8 cellular contexts compared by ENCODE assay signal in genomic region chr16:29029168-29029994, GRCh38. TPM values are rescaled to one million over a fixed set of nuclear protein-coding genes. Genes with fewer than 3 reads are reported as not detected.
DNase-seq lines count a peak whose midpoint lies in the region; ATAC-seq and TF ChIP-seq lines count a peak whose summit lies in the region.

No MANE protein-coding gene starts in this region.

- no peak overlapping the region for H3K4me3 ChIP-seq in OCI-LY7 (ENCODE audit: low read depth, low read length, poor library complexity, severe bottlenecking)

- H3K9me3 ChIP-seq in OCI-LY7 (ENCODE audit: low read length), result no peaks in the 10 kb centered on the region

- POLR2A ChIA-PET in activated CD8-positive, alpha-beta T cell treated with anti-CD3 and anti-CD28 coated beads, Interleukin-2, amount 10 ng/mL, durations not matched to agents 7 days and 5 days (lab: Charles Lee), result interaction anchor here (0.8 to 3.2 kb wide), 10 partner anchors 9 to 55 kb away, joined by 3 to 15 read pairs (median 5); partner anchors contain the start of genes LAT and SPNS1
- POLR2A ChIA-PET in OCI-LY7 (lab: Charles Lee), result no interaction called here

- no peak overlapping the region for H2AFZ ChIP-seq in OCI-LY7 (ENCODE audit: low read length)

- H3K79me2 ChIP-seq in OCI-LY7 (ENCODE audit: insufficient read depth, low read depth, low read length), result no peaks in the 10 kb centered on the region

- no peaks in the 10 kb centered on the region for H3K9me2 ChIP-seq in OCI-LY7 (ENCODE audit: insufficient read depth, low read length)

- BruUV-seq in OCI-LY7 (replicated peaks; lab: Mats Ljungman, UMichigan), result no TSS peak

- H3K4me2 ChIP-seq in OCI-LY7 (ENCODE audit: low read length), result no peak overlapping the region

- no peaks in the 10 kb centered on the region for H3K36me3 ChIP-seq in OCI-LY7 (ENCODE audit: insufficient read depth, low read length)

- no peaks in the 10 kb centered on the region for H3K9me3 Mint-ChIP-seq in activated CD8-positive, alpha-beta T cell treated with anti-CD3 and anti-CD28 coated beads, Interleukin-2, amount 10 ng/mL, durations not matched to agents 7 days and 5 days (ENCODE audit: insufficient read depth)

- no peaks in the 10 kb centered on the region for H3K27me3 Mint-ChIP-seq in activated CD8-positive, alpha-beta T cell treated with anti-CD3 and anti-CD28 coated beads, Interleukin-2, amount 10 ng/mL, durations not matched to agents 7 days and 5 days (ENCODE audit: low read depth)

- H3K4me3 Mint-ChIP-seq in activated CD8-positive, alpha-beta T cell treated with anti-CD3 and anti-CD28 coated beads, Interleukin-2, amount 10 ng/mL, durations not matched to agents 7 days and 5 days, result no peak overlapping the region

- H3K4me1 ChIP-seq in OCI-LY7 (ENCODE audit: insufficient read depth, low read length, poor library complexity, severe bottlenecking), result no peaks in the 10 kb centered on the region

- peak; percentile 71 for ATAC-seq in activated CD8-positive, alpha-beta T cell treated with anti-CD3 and anti-CD28 coated beads, Interleukin-2, amount 10 ng/mL, durations not matched to agents 7 days and 5 days
- ATAC-seq in HG02763 (IDR thresholded peaks at IDR 0.05; ENCODE audit: unreplicated experiment) (no peak), GM21786 (IDR thresholded peaks at IDR 0.05; ENCODE audit: unreplicated experiment) (no peak)

- CTCF ChIA-PET in activated CD8-positive, alpha-beta T cell treated with anti-CD3 and anti-CD28 coated beads, Interleukin-2, amount 10 ng/mL, durations not matched to agents 7 days and 5 days (lab: Charles Lee), result interaction anchor here (0.9 to 2.4 kb wide), 4 partner anchors 9 to 55 kb away, joined by 3 to 8 read pairs (median 4); partner anchors contain the start of gene SPNS1
- CTCF ChIA-PET in OCI-LY7 (lab: Charles Lee; ENCODE audit: unreplicated experiment), result no interaction called here

- DNase-seq in CD1c-positive myeloid dendritic cell (ENCODE audit: extremely low spot score) (peak; percentile 51), Kasumi-1 (lab: John Stamatoyannopoulos, UW) (peak; percentile 38 to 57), epithelial cell of prostate (ENCODE audit: low read depth, low spot score) (peak; percentile 53), OCI-LY7 (ENCODE audit: low spot score) (no peak)
- DNase-seq in activated CD8-positive, alpha-beta T cell treated with anti-CD3 and anti-CD28 coated beads, Interleukin-2, amount 10 ng/mL, durations not matched to agents 7 days and 5 days, result peak; percentile 73
- DNase-seq in stimulated activated CD4-positive, alpha-beta T cell treated with anti-CD3 and anti-CD28 coated beads, Interleukin-12 subunit alpha, Interleukin-12 subunit beta, amount 100 ng/mL, for 24 hours (ENCODE audit: low read depth in 2 of 2), result peak; percentile 77 to 85

- intact Hi-C loops in OCI-LY7 (cut with micrococcal nuclease; ENCODE audit: unreplicated experiment), result no loop called here

- no peaks in the 10 kb centered on the region for H4K20me1 ChIP-seq in OCI-LY7 (ENCODE audit: insufficient read depth, low read length)

- no peaks in the 10 kb centered on the region for H3K36me3 Mint-ChIP-seq in activated CD8-positive, alpha-beta T cell treated with anti-CD3 and anti-CD28 coated beads, Interleukin-2, amount 10 ng/mL, durations not matched to agents 7 days and 5 days (ENCODE audit: low read depth)

- TF ChIP-seq CTCF in OCI-LY7 (conservative IDR thresholded peaks at IDR 0.05; ENCODE audit: low read length), result no peak

- peak overlapping the region; percentile 74 for H3K27ac Mint-ChIP-seq in activated CD8-positive, alpha-beta T cell treated with anti-CD3 and anti-CD28 coated beads, Interleukin-2, amount 10 ng/mL, durations not matched to agents 7 days and 5 days

- H3K27ac ChIP-seq in epithelial cell of prostate, result no peak overlapping the region
- no peak overlapping the region for H3K27ac ChIP-seq in OCI-LY7 (ENCODE audit: low read depth, low read length, poor library complexity, severe bottlenecking)

- H3K4me1 Mint-ChIP-seq in activated CD8-positive, alpha-beta T cell treated with anti-CD3 and anti-CD28 coated beads, Interleukin-2, amount 10 ng/mL, durations not matched to agents 7 days and 5 days (ENCODE audit: low read depth), result peaks cover 33% of the 10 kb centered on the region

RNA-seq across cellular contexts. Expression of gene LAT, which starts 44.5 kb away (rescaled TPM):
- total RNA-seq in activated CD8-positive, alpha-beta T cell treated with anti-CD3 and anti-CD28 coated beads, Interleukin-2, amount 10 ng/mL, durations not matched to agents 7 days and 5 days, result 100 to 1,000 TPM; 270 to 288 TPM
- total RNA-seq in OCI-LY7 (2014; rRNA removed; shearing (Covaris generic)), result 17.5 and 17.7 TPM in 2 replicates
- total RNA-seq in OCI-LY7 (2022), result 19.8 and 20.0 TPM in 2 replicates

RNA-seq across cellular contexts. Expression of gene SPNS1, which starts 54.8 kb away (rescaled TPM):
- total RNA-seq in activated CD8-positive, alpha-beta T cell treated with anti-CD3 and anti-CD28 coated beads, Interleukin-2, amount 10 ng/mL, durations not matched to agents 7 days and 5 days, result 10 to 100 TPM; 28.3 to 29.0 TPM
- 12.4 and 20.1 TPM in 2 replicates for total RNA-seq in OCI-LY7 (2014; rRNA removed; shearing (Covaris generic))
- 20.4 and 21.5 TPM in 2 replicates for total RNA-seq in OCI-LY7 (2022)

Comparison
In these comparisons a context has a peak if more than half of its experiments do, and no peak if none do; other contexts are left out.
1. RNA of gene LAT, which starts 44.5 kb away (total RNA-seq): 270 to 288 TPM in activated CD8-positive, alpha-beta T cell treated with anti-CD3 and anti-CD28 coated beads, Interleukin-2, amount 10 ng/mL, durations not matched to agents 7 days and 5 days; 17.5 to 20.0 TPM in OCI-LY7; every median in the first group is over 10 times any median in the second.